Comparison of ENCODE assay signal across 1 cellular context in the genomic region with DNA sequence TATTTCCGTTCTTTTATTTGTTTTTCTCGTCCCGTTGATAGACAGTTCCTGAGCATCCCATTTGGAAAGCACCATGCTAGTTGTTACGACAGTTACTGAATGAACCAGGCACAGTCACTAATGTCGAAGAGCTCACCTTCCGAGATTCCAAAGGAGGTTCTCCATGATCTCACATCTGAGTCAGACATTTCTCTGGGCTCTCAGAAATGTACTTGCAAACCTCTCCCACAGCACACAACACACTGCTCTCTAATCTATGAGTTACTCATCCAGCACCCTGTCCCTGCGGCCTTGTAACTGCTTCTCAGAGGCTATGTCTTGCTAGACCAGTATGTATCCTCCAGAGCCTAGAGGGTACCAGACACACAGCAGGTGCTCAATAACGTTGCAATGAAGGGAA.
TF ChIP-seq lines count a peak whose summit lies in the region.

No MANE protein-coding gene starts in this region.

TF ChIP-seq in IMR-90, 13 proteins besides CTCF, POLR2A, EP300 and RAD21:
- no peak for TF ChIP-seq BHLHE40 (IDR thresholded peaks at IDR 0.05; ENCODE audit: low read depth, low read length)
